7 cellular contexts compared by ENCODE assay signal in the genomic region with DNA sequence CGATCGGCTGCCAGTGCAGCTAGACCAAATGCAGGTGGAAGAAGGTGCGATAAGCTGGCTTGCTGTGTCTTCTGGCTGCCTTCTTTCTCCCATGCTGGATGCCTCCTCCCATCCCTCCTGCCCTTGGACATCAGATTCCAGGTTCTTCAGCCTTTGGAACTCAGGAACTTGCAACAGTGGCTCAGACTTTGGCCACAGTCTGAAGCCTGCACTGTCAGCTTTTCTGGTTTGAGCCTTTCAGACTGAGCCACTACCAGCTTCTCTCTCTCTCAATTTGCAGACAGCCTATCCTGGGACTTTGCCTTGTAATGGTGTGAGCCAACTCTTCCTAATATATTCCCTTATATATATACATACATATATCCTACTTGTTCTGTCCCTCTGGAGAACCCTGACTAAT.
"Had no signal": no experiment of that assay in that cellular context is flagged by ENCODE, and none has a peak within 500 bp of the region (broad histone marks: within the 10 kb centered on the region; RNA-seq: fewer than 3 reads in every experiment).

No MANE protein-coding gene starts in this region.

- DNase-seq: GM23248, GOT3, H9, HCEC 1CT, IMR-90, KG1 had no signal

- H3K27ac Mint-ChIP-seq: H9 had no signal

- ATAC-seq: K562 had no signal

- H3K27ac ChIP-seq: GM23248 had no signal

- H3K4me3 ChIP-seq: GM23248, K562 had no signal

- H3K9me3 Mint-ChIP-seq: H9 had no signal

- H3K9ac ChIP-seq: GM23248 had no signal

- H3K4me3 Mint-ChIP-seq: H9 had no signal

- H2AFZ ChIP-seq: GM23248 had no signal
